ENCODE assay signal across 8 cellular contexts in genomic region chr1:59759156-59759925, GRCh38. TPM values are rescaled to one million over a fixed set of nuclear protein-coding genes. Genes with fewer than 3 reads are reported as not detected.
DNase-seq lines count a peak whose midpoint lies in the region; ATAC-seq and TF ChIP-seq lines count a peak whose summit lies in the region.

No MANE protein-coding gene starts in this region.

- no peaks in the 10 kb centered on the region for H3K9me3 Mint-ChIP-seq in neural crest cell
- H3K9me3 Mint-ChIP-seq in stimulated activated naive CD8-positive, alpha-beta T cell treated with anti-CD3 and anti-CD28 coated beads, Interleukin-15, amount 100 ng/mL, for 72 hours, result no peaks in the 10 kb centered on the region

- no peak overlapping the region for H3K4me3 ChIP-seq in fibroblast of the aortic adventitia (ENCODE audit: low read depth, low read length)

- H3K36me3 Mint-ChIP-seq in neural crest cell (ENCODE audit: low read depth), result no peaks in the 10 kb centered on the region

- H3K27ac Mint-ChIP-seq in neural crest cell (ENCODE audit: unreplicated experiment), result no peak overlapping the region
- H3K27ac Mint-ChIP-seq in stimulated activated naive CD8-positive, alpha-beta T cell treated with anti-CD3 and anti-CD28 coated beads, Interleukin-15, amount 100 ng/mL, for 72 hours, result peak overlapping the region in 1 of 2 donors; percentile 60

- peak; percentile 95 for TF ChIP-seq CTCF in fibroblast of the aortic adventitia (IDR thresholded peaks at IDR 0.05; ENCODE audit: insufficient read depth, low read length)
- peak; percentile 98 for TF ChIP-seq CTCF in neural crest cell (conservative IDR thresholded peaks at IDR 0.05)

- peak; percentile 90 for DNase-seq in ELF-1 (ENCODE audit: low read depth, low spot score)
- DNase-seq in GOT3 (lab: John Stamatoyannopoulos, UW), result peak; percentile 52
- DNase-seq in LHCN-M2 (ENCODE audit: low read depth), result peak; percentile 89
- peak; percentile 79 for DNase-seq in RPMI7951 (ENCODE audit: low read depth)
- peak; percentile 26 to 50 for DNase-seq in activated T-helper 1 cell treated with anti-CD3 and anti-CD28 coated beads, Interleukin-2, amount 50 U/mL, for 16 hours (ENCODE audit: low read depth in 1 of 2, low spot score in 1 of 2)
- peak; percentile 91 for DNase-seq in fibroblast of the aortic adventitia (ENCODE audit: low read depth)
- DNase-seq in neural crest cell (ENCODE audit: low read depth, low spot score), result peak; percentile 70
- DNase-seq in stimulated activated naive CD8-positive, alpha-beta T cell treated with anti-CD3 and anti-CD28 coated beads, Interleukin-15, amount 100 ng/mL, for 72 hours, result peak; percentile 66 to 78

- peak; percentile 92 for ATAC-seq in stimulated activated naive CD8-positive, alpha-beta T cell treated with anti-CD3 and anti-CD28 coated beads, Interleukin-15, amount 100 ng/mL, for 72 hours

- no peaks in the 10 kb centered on the region for H3K27me3 Mint-ChIP-seq in neural crest cell (ENCODE audit: low read depth)
- H3K27me3 Mint-ChIP-seq in stimulated activated naive CD8-positive, alpha-beta T cell treated with anti-CD3 and anti-CD28 coated beads, Interleukin-15, amount 100 ng/mL, for 72 hours, result no peaks in the 10 kb centered on the region

- peaks cover 35% of the 10 kb centered on the region for H3K4me1 Mint-ChIP-seq in neural crest cell
- peaks cover 10% of the 10 kb centered on the region for H3K4me1 Mint-ChIP-seq in stimulated activated naive CD8-positive, alpha-beta T cell treated with anti-CD3 and anti-CD28 coated beads, Interleukin-15, amount 100 ng/mL, for 72 hours

- H3K4me3 Mint-ChIP-seq in neural crest cell, result peak overlapping the region; percentile 17
- H3K4me3 Mint-ChIP-seq in stimulated activated naive CD8-positive, alpha-beta T cell treated with anti-CD3 and anti-CD28 coated beads, Interleukin-15, amount 100 ng/mL, for 72 hours, result peak overlapping the region; percentile 44 to 53

RNA-seq across cellular contexts. Expression of gene HOOK1, which starts 55.4 kb away (rescaled TPM):
- total RNA-seq in LHCN-M2 (2014; rRNA removed) (0.11 and 0.19 TPM in 2 replicates), fibroblast of the aortic adventitia (ENCODE audit: low replicate concordance) (under 0.01 TPM in 1 of 2 replicates, not detected in the other), neural crest cell (2.1 TPM in 2 replicates)
- not detected for polyA plus RNA-seq in LHCN-M2 (2012)
- not detected in 2 replicates for total RNA-seq in RPMI7951 (2014; rRNA removed; shearing (Covaris generic))

Comparison
In these comparisons a context has a peak if more than half of its experiments do, and no peak if none do; other contexts are left out.
1. DNase-seq: peak in every context shown above with its lines; median percentile 91 in fibroblast of the aortic adventitia; 90 in ELF-1; 89 in LHCN-M2; 79 in RPMI7951; 72 in stimulated activated naive CD8-positive, alpha-beta T cell treated with anti-CD3 and anti-CD28 coated beads, Interleukin-15, amount 100 ng/mL, for 72 hours; 70 in neural crest cell; 52 in GOT3; 38 in activated T-helper 1 cell treated with anti-CD3 and anti-CD28 coated beads, Interleukin-2, amount 50 U/mL, for 16 hours.